In genomic region chr3:161069441-161070251, GRCh38 we compare ENCODE assay signal across 8 cellular contexts. TPM values are rescaled to one million over a fixed set of nuclear protein-coding genes. Genes with fewer than 3 reads are reported as not detected.
DNase-seq lines count a peak whose midpoint lies in the region; ATAC-seq and TF ChIP-seq lines count a peak whose summit lies in the region.

No MANE protein-coding gene starts in this region.

- no peak overlapping the region for H3K27ac ChIP-seq in foreskin keratinocyte
- peak overlapping the region; percentile 11 for H3K27ac ChIP-seq in suprapubic skin
- peak overlapping the region in 2 of 4 donors; percentile 43 to 47 for H3K27ac ChIP-seq in tibial nerve

- no peaks in the 10 kb centered on the region for H3K4me1 ChIP-seq in foreskin keratinocyte
- H3K4me1 ChIP-seq in suprapubic skin = peaks cover 26% of the 10 kb centered on the region
- H3K4me1 ChIP-seq in tibial nerve = peaks cover 0 to 22% (median 1%) of the 10 kb centered on the region in 4 donors

- no peak for TF ChIP-seq POLR2A in suprapubic skin (IDR thresholded peaks at IDR 0.05)
- TF ChIP-seq POLR2A in tibial nerve (IDR thresholded peaks at IDR 0.05) = no peak

- TF ChIP-seq EP300 in suprapubic skin (IDR thresholded peaks at IDR 0.05) (no peak), tibial nerve (IDR thresholded peaks at IDR 0.05) (peak in 1 of 2 donors; percentile 61)

- peak; percentile 3 for DNase-seq in GM04504 (ENCODE audit: low read depth)
- DNase-seq in foreskin keratinocyte = peak; percentile 43 to 72
- DNase-seq in suprapubic skin (ENCODE audit: low spot score in 2 of 2) = no peak
- DNase-seq in ecto neural progenitor cell (ENCODE audit: low spot score) = no peak
- no peak for DNase-seq in tibial nerve (ENCODE audit: low spot score in 2 of 2)

- ATAC-seq in GM21381 (IDR thresholded peaks at IDR 0.05; ENCODE audit: unreplicated experiment) (peak; percentile 97), HG03521 (IDR thresholded peaks at IDR 0.05; ENCODE audit: unreplicated experiment) (peak; percentile 94), SK-N-SH treated with all-trans-retinoic acid at 6 μM for 48 hours (peak; percentile 78), foreskin keratinocyte (peak; percentile 93)

- H3K36me3 ChIP-seq in suprapubic skin (peaks cover 5% of the 10 kb centered on the region), tibial nerve (no peaks in the 10 kb centered on the region)

- H3K9me3 ChIP-seq in suprapubic skin = no peaks in the 10 kb centered on the region
- H3K9me3 ChIP-seq in tibial nerve = no peaks in the 10 kb centered on the region

- H3K4me3 ChIP-seq in suprapubic skin (no peak overlapping the region), tibial nerve (no peak overlapping the region)

- 28% methylated on average over 5 of the region's 5 CpGs for WGBS in suprapubic skin
- 67 to 70% methylated on average over 5 of the region's 5 CpGs for WGBS in tibial nerve, 2 donors

- TF ChIP-seq CTCF in foreskin keratinocyte (conservative IDR thresholded peaks at IDR 0.05) (no peak), suprapubic skin (IDR thresholded peaks at IDR 0.05) (no peak), tibial nerve (IDR thresholded peaks at IDR 0.05) (no peak)

- H3K27me3 ChIP-seq in foreskin keratinocyte (no peaks in the 10 kb centered on the region), suprapubic skin (no peaks in the 10 kb centered on the region), tibial nerve (no peaks in the 10 kb centered on the region)

TF ChIP-seq in SK-N-SH treated with all-trans-retinoic acid at 6 μM for 48 hours, 23 proteins besides CTCF, POLR2A, EP300 and RAD21:
- TF ChIP-seq ZNF8 (CRISPR knock-in tag; IDR thresholded peaks at IDR 0.05) (no peak), ZFP3 (CRISPR knock-in tag; IDR thresholded peaks at IDR 0.05) (no peak), PPARA (CRISPR knock-in tag; IDR thresholded peaks at IDR 0.05; ENCODE audit: borderline replicate concordance) (no peak), CREB5 (CRISPR knock-in tag; IDR thresholded peaks at IDR 0.05; ENCODE audit: low read depth) (no peak), ZFP30 (CRISPR knock-in tag; IDR thresholded peaks at IDR 0.05) (no peak), RARB (CRISPR knock-in tag; IDR thresholded peaks at IDR 0.05) (no peak), GLIS3 (CRISPR knock-in tag; IDR thresholded peaks at IDR 0.05) (no peak), ARNTL (CRISPR knock-in tag; IDR thresholded peaks at IDR 0.05; ENCODE audit: borderline replicate concordance, low read depth) (no peak), PATZ1 (CRISPR knock-in tag; IDR thresholded peaks at IDR 0.05; ENCODE audit: borderline replicate concordance) (no peak), CSRNP3 (CRISPR knock-in tag; IDR thresholded peaks at IDR 0.05) (no peak), TCF4 (CRISPR knock-in tag; IDR thresholded peaks at IDR 0.05; ENCODE audit: borderline replicate concordance) (no peak), SNAI2 (CRISPR knock-in tag; IDR thresholded peaks at IDR 0.05) (no peak), ESRRG (CRISPR knock-in tag; IDR thresholded peaks at IDR 0.05) (no peak), OSR1 (CRISPR knock-in tag; IDR thresholded peaks at IDR 0.05) (no peak), ISL1 (CRISPR knock-in tag; IDR thresholded peaks at IDR 0.05) (no peak)

RNA-seq across cellular contexts. Expression of gene B3GALNT1, which starts 35.5 kb away (rescaled TPM):
- total RNA-seq in foreskin keratinocyte = 8.6 and 9.0 TPM in 2 replicates
- 3.5 and 4.1 TPM in 2 replicates for polyA plus RNA-seq in foreskin keratinocyte
- 1 to 10 TPM; 3.4 to 8.1 (median 6.7) TPM for total RNA-seq in suprapubic skin
- total RNA-seq in tibial nerve = 10 to 100 TPM in 2 of 4 donors, 1 to 10 TPM in 2; 5.7 to 21.6 (median 8.2) TPM

Comparison
In these comparisons a context has a peak if more than half of its experiments do, and no peak if none do; other contexts are left out.
1. DNase-seq: peak in GM04504 (single experiment) and foreskin keratinocyte (2 of 2); none in suprapubic skin (0 of 2), ecto neural progenitor cell (single experiment) and tibial nerve (0 of 2).
2. Peak in every context shown above with its lines, with median percentiles within 50 percentile points of each other: ATAC-seq.